Comparison of ENCODE assay signal across 10 cellular contexts in genomic region chr11:60910281-60910687, GRCh38. TPM values are rescaled to one million over a fixed set of nuclear protein-coding genes. Genes with fewer than 3 reads are reported as not detected.
DNase-seq lines count a peak whose midpoint lies in the region; ATAC-seq, FAIRE-seq and TF ChIP-seq lines count a peak whose summit lies in the region.
"Had no signal": no experiment of that assay in that cellular context is flagged by ENCODE, and none has a peak within 500 bp of the region (broad histone marks: within the 10 kb centered on the region; RNA-seq: fewer than 3 reads in every experiment).

No MANE protein-coding gene starts in this region.

- CTCF ChIA-PET in activated B cell treated with CpG ODN at 0.5 μM for 24 hours (lab: Charles Lee) = no interaction called here
- CTCF ChIA-PET in activated CD4-positive, alpha-beta T cell treated with anti-CD3 and anti-CD28 coated beads, Interleukin-2, amount 10 ng/mL, durations not matched to agents 7 days and 5 days (lab: Charles Lee) = no interaction called here

- H3K9me3 Mint-ChIP-seq in activated B cell treated with CpG ODN at 0.5 μM for 24 hours (peaks cover 3% of the 10 kb centered on the region), progenitor cell of endocrine pancreas (ENCODE audit: low read depth) (no peaks in the 10 kb centered on the region)
- no peaks in the 10 kb centered on the region for H3K9me3 Mint-ChIP-seq in activated CD4-positive, alpha-beta T cell treated with anti-CD3 and anti-CD28 coated beads, Interleukin-2, amount 10 ng/mL, durations not matched to agents 7 days and 5 days

- TF ChIP-seq POLR2A in GM12891 (IDR thresholded peaks at IDR 0.05; ENCODE audit: low read depth, low read length) = no peak

- H3K27ac Mint-ChIP-seq in activated B cell treated with CpG ODN at 0.5 μM for 24 hours (peak overlapping the region; percentile 95), progenitor cell of endocrine pancreas (no peak overlapping the region)
- no peak overlapping the region for H3K27ac Mint-ChIP-seq in activated CD4-positive, alpha-beta T cell treated with anti-CD3 and anti-CD28 coated beads, Interleukin-2, amount 10 ng/mL, durations not matched to agents 7 days and 5 days

- FAIRE-seq in GM12891 (lab: Jason Lieb, UNC) = peak; percentile 92
- no peak for FAIRE-seq in HTR-8/SVneo (lab: Jason Lieb, UNC)

- intact Hi-C loops in activated B cell treated with CpG ODN at 0.5 μM for 24 hours (cut with micrococcal nuclease) = loop anchor here (2.0 to 5.0 kb wide), 3 partner anchors 453 to 1642 kb away; partner anchors contain the start of genes CPSF7 and TMEM138

- peaks cover 17% of the 10 kb centered on the region for H3K36me3 Mint-ChIP-seq in activated B cell treated with CpG ODN at 0.5 μM for 24 hours (ENCODE audit: low read depth)
- H3K36me3 Mint-ChIP-seq in activated CD4-positive, alpha-beta T cell treated with anti-CD3 and anti-CD28 coated beads, Interleukin-2, amount 10 ng/mL, durations not matched to agents 7 days and 5 days (ENCODE audit: low read depth) = peaks cover under 1% of the 10 kb centered on the region
- H3K36me3 Mint-ChIP-seq in progenitor cell of endocrine pancreas (ENCODE audit: insufficient read depth) = no peaks in the 10 kb centered on the region

- H3K4me1 Mint-ChIP-seq in activated B cell treated with CpG ODN at 0.5 μM for 24 hours (peaks cover 86% of the 10 kb centered on the region), progenitor cell of endocrine pancreas (ENCODE audit: low read depth) (peaks cover 21% of the 10 kb centered on the region)
- H3K4me1 Mint-ChIP-seq in activated CD4-positive, alpha-beta T cell treated with anti-CD3 and anti-CD28 coated beads, Interleukin-2, amount 10 ng/mL, durations not matched to agents 7 days and 5 days = peaks cover 43% of the 10 kb centered on the region

- peak overlapping the region; percentile 66 for H3K4me3 Mint-ChIP-seq in activated B cell treated with CpG ODN at 0.5 μM for 24 hours
- H3K4me3 Mint-ChIP-seq in activated CD4-positive, alpha-beta T cell treated with anti-CD3 and anti-CD28 coated beads, Interleukin-2, amount 10 ng/mL, durations not matched to agents 7 days and 5 days = no peak overlapping the region
- H3K4me3 Mint-ChIP-seq in progenitor cell of endocrine pancreas (ENCODE audit: low read depth) = no peak overlapping the region

- TF ChIP-seq CTCF in activated B cell treated with CpG ODN at 0.5 μM for 24 hours (IDR thresholded peaks at IDR 0.05) (no peak), progenitor cell of endocrine pancreas (IDR thresholded peaks at IDR 0.05; ENCODE audit: unreplicated experiment) (no peak)

- no peak for DNase-seq in GM12891 (ENCODE audit: insufficient read length, low spot score)
- DNase-seq in activated B cell treated with CpG ODN at 0.5 μM for 24 hours = peak; percentile 53
- no peak for DNase-seq in activated CD4-positive, alpha-beta T cell treated with anti-CD3 and anti-CD28 coated beads, Interleukin-2, amount 10 ng/mL, durations not matched to agents 7 days and 5 days
- DNase-seq in progenitor cell of endocrine pancreas (ENCODE audit: low spot score, unreplicated experiment) = no peak
- no peak for DNase-seq in HTR-8/SVneo (ENCODE audit: insufficient read length, low spot score)
- DNase-seq in NCI-H446 (lab: John Stamatoyannopoulos, UW) = no peak
- DNase-seq: COR-L47, PC-3 had no signal

- H3K27me3 Mint-ChIP-seq in activated B cell treated with CpG ODN at 0.5 μM for 24 hours (no peaks in the 10 kb centered on the region), progenitor cell of endocrine pancreas (peaks cover 28% of the 10 kb centered on the region)
- H3K27me3 Mint-ChIP-seq in activated CD4-positive, alpha-beta T cell treated with anti-CD3 and anti-CD28 coated beads, Interleukin-2, amount 10 ng/mL, durations not matched to agents 7 days and 5 days = peaks cover 9% of the 10 kb centered on the region

- ATAC-seq in GM19468 (IDR thresholded peaks at IDR 0.05; ENCODE audit: extremely low read depth, unreplicated experiment) (peak; percentile 37), HG03139 (IDR thresholded peaks at IDR 0.05; ENCODE audit: unreplicated experiment) (peak; percentile 30), activated B cell treated with CpG ODN at 0.5 μM for 24 hours (ENCODE audit: low read depth) (peak; percentile 38)
- ATAC-seq: PC-3 had no signal

- POLR2A ChIA-PET in activated B cell treated with CpG ODN at 0.5 μM for 24 hours (lab: Charles Lee) = interaction anchor here (1.0 to 1.6 kb wide), 5 partner anchors 21 to 147 kb away, joined by 3 to 5 read pairs (median 3); partner anchors contain the start of gene SLC15A3
- POLR2A ChIA-PET in activated CD4-positive, alpha-beta T cell treated with anti-CD3 and anti-CD28 coated beads, Interleukin-2, amount 10 ng/mL, durations not matched to agents 7 days and 5 days (lab: Charles Lee) = no interaction called here

TF ChIP-seq in GM12891, 5 proteins besides CTCF, POLR2A, EP300 and RAD21:
- peak; percentile 45; the same call in 1 of the 2 replicates for TF ChIP-seq POLR2AphosphoS5 (IDR thresholded peaks at IDR 0.05; ENCODE audit: low read depth, low read length)
- TF ChIP-seq SPI1 (IDR thresholded peaks at IDR 0.05; ENCODE audit: low read depth, low read length) = peak; percentile 100
- TF ChIP-seq POU2F2 (IDR thresholded peaks at IDR 0.05; ENCODE audit: low read depth, low read length) = no peak
TF ChIP-seq in GM12891: peak in this region for 2.

RNA-seq across cellular contexts. Expression of gene TMEM109, which starts 3.7 kb away (rescaled TPM):
- 46.5 TPM for polyA plus RNA-seq in GM12891 (2012; ENCODE audit: low read depth, missing spikeins)
- 117 and 121 TPM in 2 replicates for total RNA-seq in activated B cell treated with CpG ODN at 0.5 μM for 24 hours
- 100 to 1,000 TPM; 114 to 119 TPM for total RNA-seq in activated CD4-positive, alpha-beta T cell treated with anti-CD3 and anti-CD28 coated beads, Interleukin-2, amount 10 ng/mL, durations not matched to agents 7 days and 5 days
- total RNA-seq in progenitor cell of endocrine pancreas = 45.7 and 48.7 TPM in 2 replicates

RNA-seq across cellular contexts. Expression of gene PRPF19, which starts 3.9 kb away (rescaled TPM):
- 114 TPM for polyA plus RNA-seq in GM12891 (2012; ENCODE audit: low read depth, missing spikeins)
- total RNA-seq in activated B cell treated with CpG ODN at 0.5 μM for 24 hours (143 and 164 TPM in 2 replicates), progenitor cell of endocrine pancreas (102 and 111 TPM in 2 replicates)
- 100 to 1,000 TPM; 125 to 128 TPM for total RNA-seq in activated CD4-positive, alpha-beta T cell treated with anti-CD3 and anti-CD28 coated beads, Interleukin-2, amount 10 ng/mL, durations not matched to agents 7 days and 5 days

RNA-seq across cellular contexts. Expression of gene TMEM132A, which starts 14.0 kb away (rescaled TPM):
- polyA plus RNA-seq in GM12891 (2012; ENCODE audit: low read depth, missing spikeins) = 7.5 TPM
- 8.2 and 8.7 TPM in 2 replicates for total RNA-seq in activated B cell treated with CpG ODN at 0.5 μM for 24 hours
- under 1 TPM; 0.40 to 0.47 TPM for total RNA-seq in activated CD4-positive, alpha-beta T cell treated with anti-CD3 and anti-CD28 coated beads, Interleukin-2, amount 10 ng/mL, durations not matched to agents 7 days and 5 days
- 261 and 292 TPM in 2 replicates for total RNA-seq in progenitor cell of endocrine pancreas

RNA-seq across cellular contexts. Expression of gene SLC15A3, which starts 41.7 kb away (rescaled TPM):
- polyA plus RNA-seq in GM12891 (2012; ENCODE audit: low read depth, missing spikeins) = 73.0 TPM
- total RNA-seq in activated B cell treated with CpG ODN at 0.5 μM for 24 hours = 76.4 and 77.8 TPM in 2 replicates
- total RNA-seq in activated CD4-positive, alpha-beta T cell treated with anti-CD3 and anti-CD28 coated beads, Interleukin-2, amount 10 ng/mL, durations not matched to agents 7 days and 5 days = 1 to 10 TPM; 4.0 to 4.2 TPM
- 4.8 and 6.2 TPM in 2 replicates for total RNA-seq in progenitor cell of endocrine pancreas
- total RNA-seq: PC-3 had no signal

RNA-seq across cellular contexts. Expression of gene ZP1, which starts 42.9 kb away (rescaled TPM):
- not detected for polyA plus RNA-seq in GM12891 (2012; ENCODE audit: low read depth, missing spikeins)
- total RNA-seq in activated B cell treated with CpG ODN at 0.5 μM for 24 hours = not detected in 2 replicates
- total RNA-seq in activated CD4-positive, alpha-beta T cell treated with anti-CD3 and anti-CD28 coated beads, Interleukin-2, amount 10 ng/mL, durations not matched to agents 7 days and 5 days = not detected
- not detected in 2 replicates for total RNA-seq in progenitor cell of endocrine pancreas
- total RNA-seq: PC-3 had no signal

Comparison
In these comparisons a context has a peak if more than half of its experiments do, and no peak if none do; other contexts are left out.
1. RNA of gene TMEM132A, which starts 14.0 kb away (total RNA-seq): 261 to 292 TPM in progenitor cell of endocrine pancreas; 8.2 to 8.7 TPM in activated B cell treated with CpG ODN at 0.5 μM for 24 hours and 0.40 to 0.47 TPM in activated CD4-positive, alpha-beta T cell treated with anti-CD3 and anti-CD28 coated beads, Interleukin-2, amount 10 ng/mL, durations not matched to agents 7 days and 5 days; every median in the first group is over 10 times any median in the second.
2. Peak in every context shown above with its lines, with median percentiles within 50 percentile points of each other: ATAC-seq.